ENCODE assay signal across 10 cellular contexts in the genomic region with DNA sequence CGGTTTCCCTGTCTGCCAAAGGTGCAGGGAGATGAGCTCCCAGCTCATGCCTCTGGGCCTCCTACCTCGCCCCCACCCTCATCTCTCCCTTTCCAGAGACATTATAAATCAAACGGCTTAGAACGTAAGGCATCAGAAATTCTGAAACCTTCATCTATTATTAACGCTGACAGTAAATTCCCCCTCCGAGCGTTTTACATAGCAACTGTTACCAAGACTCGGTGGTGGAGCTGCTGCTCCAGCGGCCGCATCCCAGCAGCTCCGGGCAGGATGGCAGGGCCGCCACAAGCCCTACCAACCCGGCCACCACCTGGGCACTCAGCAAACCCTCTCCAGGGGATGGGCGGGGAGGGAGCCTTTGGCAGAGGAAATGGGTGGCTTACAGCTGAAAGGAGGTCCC.
DNase-seq lines count a peak whose midpoint lies in the region; ATAC-seq, FAIRE-seq and TF ChIP-seq lines count a peak whose summit lies in the region.
"Had no signal": no experiment of that assay in that cellular context is flagged by ENCODE, and none has a peak within 500 bp of the region (broad histone marks: within the 10 kb centered on the region; RNA-seq: fewer than 3 reads in every experiment).

No MANE protein-coding gene starts in this region.

- no peak overlapping the region for H3K23ac ChIP-seq in H1 (ENCODE audit: insufficient read length)

- no peak overlapping the region for H2BK20ac ChIP-seq in H1 (ENCODE audit: low read length)

- no peaks in the 10 kb centered on the region for H3K9me3 ChIP-seq in left ventricle myocardium inferior (replicated peaks)
- H3K9me3 ChIP-seq in H1 (ENCODE audit: insufficient read depth in 2 of 2, low read depth in 1 of 2, low read length in 1 of 2) = no peaks in the 10 kb centered on the region
- H3K9me3 ChIP-seq: esophagus squamous epithelium had no signal

- H3K4me1 ChIP-seq in left ventricle myocardium inferior (peaks cover 98% of the 10 kb centered on the region), H1 (replicated peaks in 1 of 4; ENCODE audit: control insufficient read depth in 3 of 4, insufficient read depth in 4 of 4, low read length in 3 of 4) (peaks cover 0 to 10% (median 3%) of the 10 kb centered on the region in 4 experiments; a peak in 6 of 7 replicates)

- no peak for FAIRE-seq in H1 (lab: Jason Lieb, UNC)

- H3K4ac ChIP-seq in H1 (replicated peaks; ENCODE audit: insufficient read length, low read depth, low read length) = no peak overlapping the region

- H2BK12ac ChIP-seq in H1 (ENCODE audit: low read depth, low read length) = no peak overlapping the region

- CTCF ChIA-PET in H1 (lab: Charles Lee; ENCODE audit: partially characterized antibody) = interaction anchor here (0.8 to 2.9 kb wide), 7 partner anchors 9 to 32 kb away, joined by 3 to 16 read pairs (median 3); no protein-coding TSS in a partner anchor

- DNase-seq in left ventricle myocardium inferior = no peak
- DNase-seq in Right ventricle myocardium inferior (ENCODE audit: missing footprints) = no peak
- peak; percentile 78 for DNase-seq in NCI-H69 (lab: John Stamatoyannopoulos, UW)
- DNase-seq in H1 (ENCODE audit: low read depth in 1 of 2, low spot score in 2 of 2) = no peak
- DNase-seq in NCI-H446 treated with DMSO at 0.1 percent for 48 hours (lab: John Stamatoyannopoulos, UW) = no peak
- DNase-seq in ureter (ENCODE audit: low spot score) = no peak
- DNase-seq in globus pallidus (ENCODE audit: low spot score) = no peak
- DNase-seq: esophagus squamous epithelium had no signal

- TF ChIP-seq RAD21 in H1 (IDR thresholded peaks at IDR 0.05 in 1 of 2, conservative IDR thresholded peaks at IDR 0.05 in 1 of 2; ENCODE audit: low read depth in 2 of 2, low read length in 2 of 2) = no peak

- no peaks in the 10 kb centered on the region for H3K23me2 ChIP-seq in H1 (ENCODE audit: low read depth, low read length)

- TF ChIP-seq POLR2A in H1 (IDR thresholded peaks at IDR 0.05; ENCODE audit: control extremely low read depth in 1 of 2, low read depth in 2 of 2, low read length in 2 of 2) = no peak

- TF ChIP-seq EP300 in H1 (IDR thresholded peaks at IDR 0.05; ENCODE audit: borderline replicate concordance in 1 of 2, low read depth in 2 of 2, low read length in 2 of 2) = no peak

- 88% methylated on average over 14 of the region's 14 CpGs; no CpG with 5 or more reads in 1 of the 2 experiments for WGBS in H1 (ENCODE audit: extremely low coverage in 1 of 2, insufficient coverage in 1 of 2, insufficient read length in 1 of 2, insufficient replicate concordance in 2 of 2, low coverage in 1 of 2, low lambda C conversion rate in 2 of 2, missing lambda C conversion rate in 1 of 2), 2 experiments

- no peaks in the 10 kb centered on the region for H4K20me1 ChIP-seq in H1 (replicated peaks in 1 of 2; ENCODE audit: control insufficient read depth in 1 of 2, insufficient read depth in 2 of 2, low read length in 2 of 2)

- H2BK15ac ChIP-seq in H1 (ENCODE audit: low read length) = no peak overlapping the region

- no peak overlapping the region for H3K56ac ChIP-seq in H1 (replicated peaks; ENCODE audit: insufficient read length, low read depth, low read length)

- H3K14ac ChIP-seq in H1 (ENCODE audit: insufficient read length) = no peak overlapping the region

- no peaks in the 10 kb centered on the region for H3K79me1 ChIP-seq in H1 (ENCODE audit: low read depth, low read length)

- H3K4me3 ChIP-seq in left ventricle myocardium inferior (no peak overlapping the region), H1 (ENCODE audit: extremely low read depth in 1 of 4, insufficient read depth in 2 of 4, low read depth in 3 of 4, low read length in 4 of 4) (no peak overlapping the region)
- H3K4me3 ChIP-seq: esophagus squamous epithelium, SK-N-MC had no signal

- no peak overlapping the region for H3K18ac ChIP-seq in H1 (ENCODE audit: extremely low read depth, low read length)

- H3K4me2 ChIP-seq in H1 (ENCODE audit: insufficient read depth in 1 of 2, low read depth in 2 of 2, low read length in 2 of 2) = no peak overlapping the region

- H2BK120ac ChIP-seq in H1 (replicated peaks; ENCODE audit: low read depth, low read length) = no peak overlapping the region

- ATAC-seq in Right ventricle myocardium inferior = no peak
- ATAC-seq in GM19395 (IDR thresholded peaks at IDR 0.05; ENCODE audit: unreplicated experiment) = no peak

- intact Hi-C loops in left ventricle myocardium inferior (cut with micrococcal nuclease) = no loop called here
- intact Hi-C loops in Right ventricle myocardium inferior (cut with DNase I) = loop anchor here (2.0 kb wide), 1 partner anchor 15 kb away; no protein-coding TSS in a partner anchor

- H3K27me3 ChIP-seq in left ventricle myocardium inferior (ENCODE audit: low read depth) = no peaks in the 10 kb centered on the region
- H3K27me3 ChIP-seq in H1 (replicated peaks in 1 of 4; ENCODE audit: control insufficient read depth in 3 of 4, extremely low read depth in 1 of 4, insufficient read depth in 3 of 4, low read length in 3 of 4) = no peaks in the 10 kb centered on the region
- H3K27me3 ChIP-seq: esophagus squamous epithelium had no signal

- H3K9ac ChIP-seq in H1 (replicated peaks in 1 of 4; ENCODE audit: extremely low read depth in 1 of 4, low read depth in 3 of 4, low read length in 3 of 4) = no peak overlapping the region

- H4K8ac ChIP-seq in H1 (ENCODE audit: extremely low read depth, insufficient read depth, low read length) = peak overlapping the region; percentile 57; the same call in 1 of the 2 replicates

- H2BK5ac ChIP-seq in H1 (ENCODE audit: low read depth, low read length) = no peak overlapping the region

- no peak overlapping the region for H2AFZ ChIP-seq in H1 (ENCODE audit: low read length)

- H4K91ac ChIP-seq in H1 (replicated peaks; ENCODE audit: insufficient read length, low read length) = no peak overlapping the region

- no peaks in the 10 kb centered on the region for H3K79me2 ChIP-seq in H1 (ENCODE audit: control insufficient read depth in 1 of 2, insufficient read depth in 2 of 2, low read length in 2 of 2)

- TF ChIP-seq CTCF in left ventricle myocardium inferior (IDR thresholded peaks at IDR 0.05; ENCODE audit: borderline replicate concordance) (no peak), H1 (IDR thresholded peaks at IDR 0.05; ENCODE audit: control extremely low read depth in 1 of 3, insufficient read depth in 1 of 3, low read depth in 1 of 3, low read length in 3 of 3) (no peak)

- no peak overlapping the region for H2AK5ac ChIP-seq in H1 (ENCODE audit: low read depth, low read length)

- H4K5ac ChIP-seq in H1 (ENCODE audit: insufficient read length, low read depth, low read length) = no peak overlapping the region

- H3K36me3 ChIP-seq in left ventricle myocardium inferior (no peaks in the 10 kb centered on the region), H1 (ENCODE audit: control insufficient read depth in 2 of 4, insufficient read depth in 4 of 4, low read length in 3 of 4) (no peaks in the 10 kb centered on the region)

- POLR2A ChIA-PET in H1 (lab: Charles Lee; ENCODE audit: partially characterized antibody) = interaction anchor here (1.3 to 1.7 kb wide), 3 partner anchors 9 to 14 kb away, joined by 4 read pairs; no protein-coding TSS in a partner anchor

- H3K27ac ChIP-seq in left ventricle myocardium inferior (replicated peaks) (peak overlapping the region; percentile 94), H1 (ENCODE audit: low read depth, low read length) (no peak overlapping the region)
- H3K27ac ChIP-seq: esophagus squamous epithelium, SK-N-MC had no signal

TF ChIP-seq in H1, 55 proteins besides CTCF, POLR2A, EP300 and RAD21:
- TF ChIP-seq PHF8 (conservative IDR thresholded peaks at IDR 0.05; ENCODE audit: low read depth, low read length) (no peak), ZNF274 (IDR thresholded peaks at IDR 0.05; ENCODE audit: borderline replicate concordance, extremely low read depth, low read length) (no peak), TBP (IDR thresholded peaks at IDR 0.05; ENCODE audit: low read depth, low read length) (no peak), ASH2L (IDR thresholded peaks at IDR 0.05; ENCODE audit: low read length) (no peak), SP2 (IDR thresholded peaks at IDR 0.05; ENCODE audit: low read length) (no peak), YY1 (IDR thresholded peaks at IDR 0.05; ENCODE audit: low read depth, low read length) (no peak)
- TF ChIP-seq, protein P1, sequence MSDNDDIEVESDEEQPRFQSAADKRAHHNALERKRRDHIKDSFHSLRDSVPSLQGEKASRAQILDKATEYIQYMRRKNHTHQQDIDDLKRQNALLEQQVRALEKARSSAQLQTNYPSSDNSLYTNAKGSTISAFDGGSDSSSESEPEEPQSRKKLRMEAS (IDR thresholded peaks at IDR 0.05) = no peak
